27 cellular contexts compared by ENCODE assay signal in genomic region chr7:36296284-36296683, GRCh38.
DNase-seq lines count a peak whose midpoint lies in the region; ATAC-seq, FAIRE-seq and TF ChIP-seq lines count a peak whose summit lies in the region.
"Had no signal": no experiment of that assay in that cellular context is flagged by ENCODE, and none has a peak within 500 bp of the region (broad histone marks: within the 10 kb centered on the region; RNA-seq: fewer than 3 reads in every experiment).

No MANE protein-coding gene starts in this region.

- no peaks in the 10 kb centered on the region for H3K27me3 ChIP-seq in SK-N-SH (ENCODE audit: insufficient read depth)
- H3K27me3 ChIP-seq: BLaER1 treated with 17β-estradiol and CSF1 and Interleukin-3, amounts not matched to agents 10 nM and 100 nM had no signal

- no peak for TF ChIP-seq CTCF in SK-N-SH (IDR thresholded peaks at IDR 0.05)
- TF ChIP-seq CTCF in kidney (IDR thresholded peaks at IDR 0.05; ENCODE audit: borderline replicate concordance, extremely low read depth, insufficient read depth), result no peak

- H3K9me3 ChIP-seq in SK-N-SH (no peaks in the 10 kb centered on the region), kidney (ENCODE audit: control insufficient read depth in 1 of 2, low read length in 2 of 2) (no peaks in the 10 kb centered on the region), T-helper 17 cell (ENCODE audit: control insufficient read depth, low read length, poor library complexity, severe bottlenecking) (no peaks in the 10 kb centered on the region)
- H3K9me3 ChIP-seq: A549; BLaER1 treated with 17β-estradiol and CSF1 and Interleukin-3, amounts not matched to agents 10 nM and 100 nM had no signal

- no peaks in the 10 kb centered on the region for H3K9me2 ChIP-seq in SK-N-SH

- no peaks in the 10 kb centered on the region for H3K27me3 Mint-ChIP-seq in T-helper 17 cell
- H3K27me3 Mint-ChIP-seq: CD4-positive, alpha-beta memory T cell; CD4-positive, CD25-positive, alpha-beta regulatory T cell; CD8-positive, alpha-beta memory T cell had no signal

- no peaks in the 10 kb centered on the region for H3K36me3 ChIP-seq in SK-N-SH (replicated peaks in 1 of 2; ENCODE audit: control insufficient read depth in 1 of 2, insufficient read depth in 2 of 2, low read length in 1 of 2)
- H3K36me3 ChIP-seq in kidney (ENCODE audit: control insufficient read depth in 1 of 2, insufficient read depth in 2 of 2, low read length in 2 of 2), result peaks cover 0 to 2% of the 10 kb centered on the region in 2 donors

- no peak for ATAC-seq in SK-N-SH treated with all-trans-retinoic acid at 6 μM for 48 hours
- ATAC-seq in GM19023 (IDR thresholded peaks at IDR 0.05; ENCODE audit: unreplicated experiment), result no peak
- no peak for ATAC-seq in T-helper 17 cell
- ATAC-seq: A549, GM12878 had no signal

- DNase-seq in SK-N-SH (no peak), kidney (peak; percentile 12), urothelium cell line (ENCODE audit: low spot score) (no peak), T-helper 17 cell (no peak)
- DNase-seq: AML-193; CD4-positive, alpha-beta memory T cell; CD4-positive, CD25-positive, alpha-beta regulatory T cell; CD8-positive, alpha-beta memory T cell; COR-L47; DMS 273 treated with DMSO at 0.1 percent for 48 hours; DMS153; DMS53; DMS79; DND-41; EL; GDM1 had no signal

- H3K36me3 Mint-ChIP-seq in T-helper 17 cell (ENCODE audit: low read depth), result no peaks in the 10 kb centered on the region

- no peaks in the 10 kb centered on the region for H3K79me2 ChIP-seq in SK-N-SH (ENCODE audit: insufficient read depth)

- 80% methylated on average over 1 of the region's 1 CpG for WGBS in SK-N-SH (ENCODE audit: low lambda C conversion rate)

- TF ChIP-seq RAD21 in SK-N-SH (IDR thresholded peaks at IDR 0.05; ENCODE audit: low read length), result no peak

- TF ChIP-seq EP300 in SK-N-SH (IDR thresholded peaks at IDR 0.05; ENCODE audit: borderline replicate concordance in 1 of 2, low read depth in 1 of 2, low read length in 1 of 2), result no peak

- H4K20me1 ChIP-seq in SK-N-SH (ENCODE audit: insufficient read depth), result no peaks in the 10 kb centered on the region

- no peak overlapping the region for H3K4me3 ChIP-seq in SK-N-SH (ENCODE audit: low read depth in 2 of 2, low read length in 1 of 2)
- no peak overlapping the region for H3K4me3 ChIP-seq in kidney (ENCODE audit: low read length in 2 of 2)
- H3K4me3 ChIP-seq: A549; BLaER1 treated with 17β-estradiol and CSF1 and Interleukin-3, amounts not matched to agents 10 nM and 100 nM; GM12878 had no signal

- H3K4me1 Mint-ChIP-seq in T-helper 17 cell, result peaks cover 21% of the 10 kb centered on the region

- POLR2A ChIA-PET in SK-N-SH (lab: Yijun Ruan, JAX), result no interaction called here

- no peak overlapping the region for H3K27ac Mint-ChIP-seq in T-helper 17 cell
- H3K27ac Mint-ChIP-seq: B cell; CD14-positive monocyte; CD4-positive, CD25-positive, alpha-beta regulatory T cell had no signal

- H3K4me1 ChIP-seq in SK-N-SH (ENCODE audit: control insufficient read depth in 1 of 2, insufficient read depth in 2 of 2, low read depth in 1 of 2, low read length in 1 of 2), result peaks cover 4 to 46% of the 10 kb centered on the region in 2 experiments; a peak in 1 of 4 replicates
- H3K4me1 ChIP-seq in kidney (ENCODE audit: control insufficient read depth in 1 of 2, insufficient read depth in 1 of 2, low read depth in 1 of 2, low read length in 2 of 2), result peaks cover under 1 to 3% of the 10 kb centered on the region in 2 donors

- H3F3A ChIP-seq in SK-N-SH (replicated peaks; ENCODE audit: insufficient read depth), result no peaks in the 10 kb centered on the region

- H3K9ac ChIP-seq in SK-N-SH (no peak overlapping the region), kidney (ENCODE audit: low read length in 2 of 2) (no peak overlapping the region)
- H3K9ac ChIP-seq: BLaER1 treated with 17β-estradiol and CSF1 and Interleukin-3, amounts not matched to agents 10 nM and 100 nM had no signal

- H3K27ac ChIP-seq in SK-N-SH (ENCODE audit: low read depth in 2 of 2, low read length in 1 of 2) (no peak overlapping the region), kidney (ENCODE audit: low read depth in 2 of 2, low read length in 2 of 2) (no peak overlapping the region)
- H3K27ac ChIP-seq: 22Rv1; A549; BLaER1 treated with 17β-estradiol and CSF1 and Interleukin-3, amounts not matched to agents 10 nM and 100 nM had no signal

- no peak overlapping the region for H2AFZ ChIP-seq in SK-N-SH (ENCODE audit: low read depth)

- CTCF ChIA-PET in SK-N-SH (lab: Yijun Ruan, JAX), result interaction anchor here (1.4 to 25.4 kb wide), 3 partner anchors 10 to 311 kb away, joined by 3 to 369 read pairs (median 216); no protein-coding TSS in a partner anchor

- no peak overlapping the region for H3K4me3 Mint-ChIP-seq in T-helper 17 cell
- H3K4me3 Mint-ChIP-seq: B cell; CD14-positive monocyte; CD4-positive, alpha-beta memory T cell; CD4-positive, CD25-positive, alpha-beta regulatory T cell; CD8-positive, alpha-beta memory T cell had no signal

- H3K4me2 ChIP-seq in SK-N-SH, result no peak overlapping the region
- H3K4me2 ChIP-seq: A549 had no signal

- FAIRE-seq in kidney (lab: Jason Lieb, UNC), result no peak
- peak; percentile 20 for FAIRE-seq in urothelium cell line (lab: Jason Lieb, UNC)
- FAIRE-seq: A549, GM12878, GM12892, GM18507, GM19239 had no signal

- intact Hi-C loops in kidney (cut with DNase I), result no loop called here

TF ChIP-seq in SK-N-SH treated with all-trans-retinoic acid at 6 μM for 48 hours, 23 proteins besides CTCF, POLR2A, EP300 and RAD21:
- no peak for TF ChIP-seq CREB5 (CRISPR knock-in tag; IDR thresholded peaks at IDR 0.05; ENCODE audit: low read depth)
- no peak for TF ChIP-seq BACH2 (CRISPR knock-in tag; IDR thresholded peaks at IDR 0.05; ENCODE audit: borderline replicate concordance)
- peak; percentile 71; the same call in 1 of the 2 replicates for TF ChIP-seq ZFP3 (CRISPR knock-in tag; IDR thresholded peaks at IDR 0.05)
- TF ChIP-seq PATZ1 (CRISPR knock-in tag; IDR thresholded peaks at IDR 0.05; ENCODE audit: borderline replicate concordance), result no peak

TF ChIP-seq in SK-N-SH, 30 proteins besides CTCF, POLR2A, EP300 and RAD21 (continues in another document):
- TF ChIP-seq JUND (IDR thresholded peaks at IDR 0.05), result no peak
- TF ChIP-seq FOSL2 (IDR thresholded peaks at IDR 0.05; ENCODE audit: borderline replicate concordance, low read depth), result no peak
- no peak for TF ChIP-seq POLR2AphosphoS5 (IDR thresholded peaks at IDR 0.05; ENCODE audit: low read depth, low read length)
- TF ChIP-seq FOXJ3 (CRISPR knock-in tag; IDR thresholded peaks at IDR 0.05), result no peak
- no peak for TF ChIP-seq RCOR1 (IDR thresholded peaks at IDR 0.05; ENCODE audit: low read length)
- TF ChIP-seq PBX3 (IDR thresholded peaks at IDR 0.05), result no peak
- no peak for TF ChIP-seq MXI1 (IDR thresholded peaks at IDR 0.05; ENCODE audit: low read depth, low read length)
- no peak for TF ChIP-seq RFX5 (IDR thresholded peaks at IDR 0.05; ENCODE audit: low read length)
- TF ChIP-seq MAX (IDR thresholded peaks at IDR 0.05; ENCODE audit: low read depth), result no peak
- no peak for TF ChIP-seq NRF1 (IDR thresholded peaks at IDR 0.05; ENCODE audit: low read depth, low read length)
- TF ChIP-seq SIN3A (IDR thresholded peaks at IDR 0.05; ENCODE audit: borderline replicate concordance, low read depth, low read length), result no peak
- TF ChIP-seq CHD2 (IDR thresholded peaks at IDR 0.05; ENCODE audit: low read length, partially characterized antibody), result no peak
- TF ChIP-seq ELF1 (IDR thresholded peaks at IDR 0.05), result no peak
- TF ChIP-seq USF1 (IDR thresholded peaks at IDR 0.05; ENCODE audit: borderline replicate concordance, low read depth), result no peak
- TF ChIP-seq TCF12 (IDR thresholded peaks at IDR 0.05), result no peak
